Comparison of ENCODE assay signal across 16 cellular contexts in genomic region chr9:108445431-108446018, GRCh38.
A peak's percentile ranks its signal among the peaks of the same experiment; 100 is the strongest.
DNase-seq lines count a peak whose midpoint lies in the region; ATAC-seq and TF ChIP-seq lines count a peak whose summit lies in the region.
"Had no signal": no experiment of that assay in that cellular context is flagged by ENCODE, and none has a peak within 500 bp of the region (broad histone marks: within the 10 kb centered on the region; RNA-seq: fewer than 3 reads in every experiment).

No MANE protein-coding gene starts in this region.

- H3K27me3 ChIP-seq in mesenchymal stem cell (ENCODE audit: control insufficient read depth in 1 of 2, insufficient read depth in 1 of 2, low read length in 2 of 2) = no peaks in the 10 kb centered on the region
- no peaks in the 10 kb centered on the region for H3K27me3 ChIP-seq in naive thymus-derived CD4-positive, alpha-beta T cell (ENCODE audit: control insufficient read depth in 2 of 2, insufficient read depth in 2 of 2, low read length in 2 of 2)
- H3K27me3 ChIP-seq: ascending aorta, left lung had no signal

- peaks cover 4% of the 10 kb centered on the region for H3K4me1 ChIP-seq in mesenchymal stem cell (ENCODE audit: control insufficient read depth, insufficient read depth, low read depth, low read length)
- no peaks in the 10 kb centered on the region for H3K4me1 ChIP-seq in naive thymus-derived CD4-positive, alpha-beta T cell (ENCODE audit: control insufficient read depth in 2 of 2, insufficient read depth in 2 of 2, low read length in 2 of 2)

- peak overlapping the region; percentile 85 to 93 for H3K4ac ChIP-seq in mesenchymal stem cell (ENCODE audit: low read depth in 1 of 2, low read length in 2 of 2)

- no peaks in the 10 kb centered on the region for H3K27me3 Mint-ChIP-seq in chondrocyte (ENCODE audit: low read depth)
- peaks cover 0 to 4% (median 0%) of the 10 kb centered on the region in 5 donors for H3K27me3 Mint-ChIP-seq in naive thymus-derived CD4-positive, alpha-beta T cell
- H3K27me3 Mint-ChIP-seq: effector memory CD8-positive, alpha-beta T cell had no signal

- H2BK120ac ChIP-seq in mesenchymal stem cell (ENCODE audit: low read depth, low read length) = peak overlapping the region; percentile 56

- H3K23ac ChIP-seq in mesenchymal stem cell (ENCODE audit: low read length in 2 of 2) = no peak overlapping the region

- no peak for TF ChIP-seq CTCF in chondrocyte (IDR thresholded peaks at IDR 0.05)

- POLR2A ChIA-PET in naive thymus-derived CD4-positive, alpha-beta T cell (lab: Charles Lee) = no interaction called here

- DNase-seq in NCI-H345 (lab: John Stamatoyannopoulos, UW) (peak; percentile 5), NCI-H345 treated with DMSO at 0.1 percent for 48 hours (lab: John Stamatoyannopoulos, UW; ENCODE audit: unreplicated experiment) (no peak), chondrocyte (ENCODE audit: low spot score) (no peak), mesenchymal stem cell (no peak), SK-N-DZ (ENCODE audit: low spot score) (no peak)
- DNase-seq in stimulated activated naive CD8-positive, alpha-beta T cell treated with anti-CD3 and anti-CD28 coated beads, Interleukin-15, Interleukin-2, amounts not matched to agents 100 U/mL and 50 U/mL, for 24 hours = no peak
- no peak for DNase-seq in naive thymus-derived CD4-positive, alpha-beta T cell
- DNase-seq: effector memory CD8-positive, alpha-beta T cell; left lung; MM.1S had no signal

- no peaks in the 10 kb centered on the region for H3K36me3 Mint-ChIP-seq in chondrocyte (ENCODE audit: low read depth)
- H3K36me3 Mint-ChIP-seq in naive thymus-derived CD4-positive, alpha-beta T cell = no peaks in the 10 kb centered on the region

- H3K4me3 ChIP-seq in mesenchymal stem cell (ENCODE audit: insufficient read depth in 1 of 2, low read depth in 1 of 2, low read length in 2 of 2) = no peak overlapping the region
- no peak overlapping the region for H3K4me3 ChIP-seq in naive thymus-derived CD4-positive, alpha-beta T cell (ENCODE audit: low read length)
- H3K4me3 ChIP-seq: A549, ascending aorta, left lung, thoracic aorta had no signal

- H2BK15ac ChIP-seq in mesenchymal stem cell (ENCODE audit: low read depth, poor library complexity, severe bottlenecking) = peak overlapping the region; percentile 80

- H3K14ac ChIP-seq in mesenchymal stem cell (ENCODE audit: low read length in 2 of 2) = peak overlapping the region in 1 of 2 experiments; percentile 5

- H4K91ac ChIP-seq in mesenchymal stem cell (ENCODE audit: low read length) = peak overlapping the region; percentile 48

- intact Hi-C loops in naive thymus-derived CD4-positive, alpha-beta T cell (cut with micrococcal nuclease) = no loop called here

- peak overlapping the region; percentile 87 for H4K8ac ChIP-seq in mesenchymal stem cell (ENCODE audit: low read length)

- 93% methylated on average over 8 of the region's 8 CpGs for WGBS in mesenchymal stem cell

- peak overlapping the region; percentile 17 for H2AK5ac ChIP-seq in mesenchymal stem cell (ENCODE audit: low read length, severe bottlenecking)

- H3K18ac ChIP-seq in mesenchymal stem cell (ENCODE audit: low read depth in 1 of 2, low read length in 2 of 2) = peak overlapping the region; percentile 82 to 90

- H3K27ac ChIP-seq in mesenchymal stem cell (ENCODE audit: low read length, poor library complexity, severe bottlenecking) = no peak overlapping the region
- peak overlapping the region; percentile 63 for H3K27ac ChIP-seq in temporal lobe (ENCODE audit: low read depth, low read length)
- no peak overlapping the region for H3K27ac ChIP-seq in naive thymus-derived CD4-positive, alpha-beta T cell (ENCODE audit: low read depth, low read length)
- H3K27ac ChIP-seq: A549, thoracic aorta had no signal

- H3K79me1 ChIP-seq in mesenchymal stem cell (replicated peaks; ENCODE audit: low read length, poor library complexity, severe bottlenecking) = no peaks in the 10 kb centered on the region

- peak overlapping the region; percentile 90 to 97 for H2BK12ac ChIP-seq in mesenchymal stem cell (ENCODE audit: low read length in 2 of 2)

- no peak overlapping the region for H3K4me3 Mint-ChIP-seq in chondrocyte (ENCODE audit: unreplicated experiment)
- no peak overlapping the region for H3K4me3 Mint-ChIP-seq in naive thymus-derived CD4-positive, alpha-beta T cell
- H3K4me3 Mint-ChIP-seq: effector memory CD8-positive, alpha-beta T cell had no signal

- peaks cover 49% of the 10 kb centered on the region for H3K4me1 Mint-ChIP-seq in chondrocyte (ENCODE audit: low read depth)
- H3K4me1 Mint-ChIP-seq in naive thymus-derived CD4-positive, alpha-beta T cell = no peaks in the 10 kb centered on the region

- CTCF ChIA-PET in naive thymus-derived CD4-positive, alpha-beta T cell (lab: Charles Lee) = no interaction called here

- no peak overlapping the region for H3K4me2 ChIP-seq in mesenchymal stem cell (ENCODE audit: low read length, poor library complexity, severe bottlenecking)

- H2BK5ac ChIP-seq in mesenchymal stem cell (ENCODE audit: low read depth, low read length, poor library complexity, severe bottlenecking) = no peak overlapping the region

- no peaks in the 10 kb centered on the region for H3K9me3 Mint-ChIP-seq in chondrocyte (ENCODE audit: low read depth)
- H3K9me3 Mint-ChIP-seq in naive thymus-derived CD4-positive, alpha-beta T cell = peaks cover 0 to 15% (median 6%) of the 10 kb centered on the region in 11 donors

- H2AFZ ChIP-seq in mesenchymal stem cell (ENCODE audit: low read depth, low read length) = no peak overlapping the region

- H3K36me3 ChIP-seq in mesenchymal stem cell (ENCODE audit: control insufficient read depth in 1 of 2, insufficient read depth in 2 of 2, low read depth in 1 of 2, low read length in 2 of 2) = no peaks in the 10 kb centered on the region
- H3K36me3 ChIP-seq in naive thymus-derived CD4-positive, alpha-beta T cell (ENCODE audit: control insufficient read depth in 2 of 3, insufficient read depth in 3 of 3, low read length in 3 of 3) = no peaks in the 10 kb centered on the region
- H3K36me3 ChIP-seq: ascending aorta, left lung, thoracic aorta had no signal

- no peaks in the 10 kb centered on the region for H3K9me3 ChIP-seq in mesenchymal stem cell (ENCODE audit: control insufficient read depth, low read length)
- no peaks in the 10 kb centered on the region for H3K9me3 ChIP-seq in naive thymus-derived CD4-positive, alpha-beta T cell (ENCODE audit: control insufficient read depth in 2 of 3, low read length in 3 of 3)
- H3K9me3 ChIP-seq: A549, ascending aorta, Caco-2, left lung, thoracic aorta had no signal

- no peak for ATAC-seq in stimulated activated naive CD8-positive, alpha-beta T cell treated with anti-CD3 and anti-CD28 coated beads, Interleukin-15, Interleukin-2, amounts not matched to agents 100 U/mL and 50 U/mL, for 24 hours
- no peak for ATAC-seq in naive thymus-derived CD4-positive, alpha-beta T cell
- ATAC-seq: effector memory CD8-positive, alpha-beta T cell; Panc1 had no signal

- peak overlapping the region; percentile 9 for H3K27ac Mint-ChIP-seq in chondrocyte (ENCODE audit: unreplicated experiment)
- no peak overlapping the region for H3K27ac Mint-ChIP-seq in naive thymus-derived CD4-positive, alpha-beta T cell
- H3K27ac Mint-ChIP-seq: effector memory CD8-positive, alpha-beta T cell had no signal

- H3K9ac ChIP-seq in mesenchymal stem cell (ENCODE audit: low read length) = peak overlapping the region; percentile 93
